8 cellular contexts compared by ENCODE assay signal in genomic region chr12:130880411-130880885, GRCh38. TPM values are rescaled to one million over a fixed set of nuclear protein-coding genes. Genes with fewer than 3 reads are reported as not detected.
DNase-seq lines count a peak whose midpoint lies in the region; ATAC-seq and TF ChIP-seq lines count a peak whose summit lies in the region.

No MANE protein-coding gene starts in this region.

- no peaks in the 10 kb centered on the region for H3K27me3 ChIP-seq in CD8-positive, alpha-beta memory T cell (ENCODE audit: insufficient read depth, low read length, poor library complexity, severe bottlenecking)
- H3K27me3 ChIP-seq in MG63: no peaks in the 10 kb centered on the region
- H3K27me3 ChIP-seq in kidney epithelial cell (ENCODE audit: control insufficient read depth, insufficient read depth, low read length): peaks cover 6% of the 10 kb centered on the region

- ATAC-seq in GM19463 (IDR thresholded peaks at IDR 0.05; ENCODE audit: unreplicated experiment): peak; percentile 58

- H3K4me1 Mint-ChIP-seq in CD8-positive, alpha-beta memory T cell: peaks cover 22 to 41% (median 38%) of the 10 kb centered on the region in 3 donors

- no peaks in the 10 kb centered on the region for H3K9me3 Mint-ChIP-seq in CD8-positive, alpha-beta memory T cell

- no peak for TF ChIP-seq CTCF in kidney epithelial cell (IDR thresholded peaks at IDR 0.05; ENCODE audit: insufficient read depth, low read length, poor library complexity, severe bottlenecking)

- peaks cover 8% of the 10 kb centered on the region for H3K4me1 ChIP-seq in CD8-positive, alpha-beta memory T cell (ENCODE audit: insufficient read depth, low read length)

- no peak overlapping the region for H3K27ac ChIP-seq in CD8-positive, alpha-beta memory T cell (ENCODE audit: low read depth, low read length)

- peaks cover 7% of the 10 kb centered on the region for H3K36me3 ChIP-seq in CD8-positive, alpha-beta memory T cell (ENCODE audit: insufficient read depth, low read length)
- H3K36me3 ChIP-seq in MG63 (peaks cover 26% of the 10 kb centered on the region), kidney epithelial cell (ENCODE audit: control insufficient read depth, insufficient read depth, low read length) (peaks cover 1% of the 10 kb centered on the region)

- peaks cover 0 to 3% of the 10 kb centered on the region in 2 donors for H3K27me3 Mint-ChIP-seq in CD8-positive, alpha-beta memory T cell

- H3K36me3 Mint-ChIP-seq in CD8-positive, alpha-beta memory T cell: peaks cover 4 to 24% (median 10%) of the 10 kb centered on the region in 3 donors

- no peak for DNase-seq in CD8-positive, alpha-beta memory T cell
- DNase-seq in MG63 (no peak), kidney epithelial cell (ENCODE audit: low read depth) (no peak), NCI-H2171 (lab: John Stamatoyannopoulos, UW) (no peak), NCI-H2081 (lab: John Stamatoyannopoulos, UW) (no peak), cortex of kidney (lab: John Stamatoyannopoulos, UW) (no peak), HuH-7.5 (ENCODE audit: low spot score) (no peak)

- peak overlapping the region; percentile 31 for H3K4me3 ChIP-seq in CD8-positive, alpha-beta memory T cell (ENCODE audit: low read length)
- H3K4me3 ChIP-seq in MG63: peak overlapping the region; percentile 15
- H3K4me3 ChIP-seq in kidney epithelial cell (ENCODE audit: low read depth, low read length): peak overlapping the region; percentile 11

- peak overlapping the region; percentile 59 to 91 (median 76) for H3K27ac Mint-ChIP-seq in CD8-positive, alpha-beta memory T cell

- H3K4me3 Mint-ChIP-seq in CD8-positive, alpha-beta memory T cell: peak overlapping the region; percentile 84 to 91 (median 87)

- no peaks in the 10 kb centered on the region for H3K9me3 ChIP-seq in CD8-positive, alpha-beta memory T cell (ENCODE audit: low read length)
- H3K9me3 ChIP-seq in MG63: no peaks in the 10 kb centered on the region

- CTCF ChIA-PET in CD8-positive, alpha-beta memory T cell (lab: Charles Lee): no interaction called here

- POLR2A ChIA-PET in CD8-positive, alpha-beta memory T cell (lab: Charles Lee): no interaction called here

RNA-seq across cellular contexts. Expression of gene RAN, which starts 8.6 kb away (rescaled TPM):
- 1,000 to 10,000 TPM; 2,623 to 2,680 TPM for total RNA-seq in CD8-positive, alpha-beta memory T cell
- polyA plus RNA-seq in CD8-positive, alpha-beta memory T cell: 536 TPM
- 1,095 and 1,946 TPM in 2 replicates for total RNA-seq in MG63 (2014; rRNA removed; shearing (Covaris generic); ENCODE audit: low replicate concordance)
- total RNA-seq in kidney epithelial cell: 344 and 351 TPM in 2 replicates

RNA-seq across cellular contexts. Expression of gene STX2, which starts 41.4 kb away (rescaled TPM):
- total RNA-seq in CD8-positive, alpha-beta memory T cell: 10 to 100 TPM; 22.1 to 23.0 TPM
- 10.7 TPM for polyA plus RNA-seq in CD8-positive, alpha-beta memory T cell
- 23.6 and 30.2 TPM in 2 replicates for total RNA-seq in MG63 (2014; rRNA removed; shearing (Covaris generic); ENCODE audit: low replicate concordance)
- total RNA-seq in kidney epithelial cell: 19.4 and 24.4 TPM in 2 replicates
